ENCODE assay signal across 14 cellular contexts in the genomic region with DNA sequence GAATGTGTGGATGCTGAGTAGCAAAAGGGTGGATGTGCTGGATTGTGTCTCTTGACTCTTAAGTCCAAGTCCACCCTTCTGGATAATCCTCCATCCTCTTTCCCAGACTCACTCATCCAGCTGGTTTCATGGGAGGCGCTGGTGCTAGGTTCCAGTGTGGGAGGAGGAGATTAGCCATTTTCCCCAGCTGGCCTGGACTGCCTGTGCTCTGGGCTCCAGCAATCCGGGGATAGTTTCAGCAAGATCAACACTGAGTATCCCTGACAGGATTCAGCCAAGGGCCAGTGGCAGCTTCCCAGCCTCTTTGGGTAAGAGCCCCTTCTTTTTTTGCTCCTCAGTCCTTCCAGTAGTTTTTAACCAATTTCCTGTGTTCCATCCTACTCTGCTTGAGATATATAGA. TPM values are rescaled to one million over a fixed set of nuclear protein-coding genes. Genes with fewer than 3 reads are reported as not detected.
"Had no signal": no experiment of that assay in that cellular context is flagged by ENCODE, and none has a peak within 500 bp of the region (broad histone marks: within the 10 kb centered on the region; RNA-seq: fewer than 3 reads in every experiment).

No MANE protein-coding gene starts in this region.

- H2AFZ ChIP-seq: parathyroid adenoma had no signal

- H3K36me3 ChIP-seq: ascending aorta, neutrophil, thyroid gland had no signal

- H3K79me2 ChIP-seq: parathyroid adenoma had no signal

- H3K4me1 Mint-ChIP-seq: activated T-helper 17 cell treated with anti-CD3 and anti-CD28 coated beads, Interleukin-2, amount 50 U/mL, for 72 hours; immature natural killer cell; stimulated activated naive B cell treated with anti-CD40 and anti-IgM and Interleukin-4, amounts not matched to agents 10 μg/mL and 1 μg/mL and 100 μg/mL, for 72 hours had no signal

- H3K27ac Mint-ChIP-seq: activated T-helper 17 cell treated with anti-CD3 and anti-CD28 coated beads, Interleukin-2, amount 50 U/mL, for 72 hours; immature natural killer cell; stimulated activated naive B cell treated with anti-CD40 and anti-IgM and Interleukin-4, amounts not matched to agents 10 μg/mL and 1 μg/mL and 100 μg/mL, for 72 hours had no signal

- H3K4me3 Mint-ChIP-seq: activated T-helper 17 cell treated with anti-CD3 and anti-CD28 coated beads, Interleukin-2, amount 50 U/mL, for 72 hours; immature natural killer cell; stimulated activated naive B cell treated with anti-CD40 and anti-IgM and Interleukin-4, amounts not matched to agents 10 μg/mL and 1 μg/mL and 100 μg/mL, for 72 hours had no signal

- H3K9ac ChIP-seq: parathyroid adenoma had no signal

- ATAC-seq: activated T-helper 17 cell treated with anti-CD3 and anti-CD28 coated beads, Interleukin-2, amount 50 U/mL, for 72 hours; left colon; stimulated activated naive B cell treated with anti-CD40 and anti-IgM and Interleukin-4, amounts not matched to agents 10 μg/mL and 1 μg/mL and 100 μg/mL, for 72 hours had no signal

- H3K4me1 ChIP-seq: parathyroid adenoma had no signal

- H3K27me3 ChIP-seq: ascending aorta, neutrophil, thyroid gland had no signal

- H3K9me3 Mint-ChIP-seq: activated T-helper 17 cell treated with anti-CD3 and anti-CD28 coated beads, Interleukin-2, amount 50 U/mL, for 72 hours; immature natural killer cell had no signal

- DNase-seq: activated CD4-positive, alpha-beta T cell treated with anti-CD3 and anti-CD28 coated beads, Interleukin-2, amount 50 U/mL, for 4 hours; activated CD4-positive, CD25-positive, alpha-beta regulatory T cell treated with anti-CD3 and anti-CD28 coated beads, Interleukin-2, amount 50 U/mL, for 72 hours; activated naive CD4-positive, alpha-beta T cell treated with Interleukin-2 at 50 U/mL for 16 hours; immature natural killer cell; left colon; midbrain; stimulated activated CD4-positive, alpha-beta T cell treated with anti-CD3 and anti-CD28 coated beads, Interleukin-15, amount 100 ng/mL, for 24 hours; stimulated activated CD4-positive, alpha-beta T cell treated with anti-CD3 and anti-CD28 coated beads, Interleukin-4, amount 100 ng/mL, for 1 hour; stimulated activated naive B cell treated with anti-CD40 and anti-IgM and Interleukin-4, amounts not matched to agents 10 μg/mL and 1 μg/mL and 100 μg/mL, for 72 hours; thyroid gland had no signal

- H3K4me3 ChIP-seq: ascending aorta, thyroid gland had no signal

- H3K9me3 ChIP-seq: ascending aorta, neutrophil, thyroid gland had no signal

- H3K36me3 Mint-ChIP-seq: immature natural killer cell; stimulated activated naive B cell treated with anti-CD40 and anti-IgM and Interleukin-4, amounts not matched to agents 10 μg/mL and 1 μg/mL and 100 μg/mL, for 72 hours had no signal

- H3K27ac ChIP-seq: ascending aorta, neutrophil, parathyroid adenoma, thyroid gland had no signal

RNA-seq across cellular contexts. Expression of a gene that starts 21.7 kb away (rescaled TPM):
- total RNA-seq: activated T-helper 17 cell treated with anti-CD3 and anti-CD28 coated beads, Interleukin-2, amount 50 U/mL, for 72 hours had no signal
- polyA plus RNA-seq: immature natural killer cell had no signal
